16 cellular contexts compared by ENCODE assay signal in the genomic region with DNA sequence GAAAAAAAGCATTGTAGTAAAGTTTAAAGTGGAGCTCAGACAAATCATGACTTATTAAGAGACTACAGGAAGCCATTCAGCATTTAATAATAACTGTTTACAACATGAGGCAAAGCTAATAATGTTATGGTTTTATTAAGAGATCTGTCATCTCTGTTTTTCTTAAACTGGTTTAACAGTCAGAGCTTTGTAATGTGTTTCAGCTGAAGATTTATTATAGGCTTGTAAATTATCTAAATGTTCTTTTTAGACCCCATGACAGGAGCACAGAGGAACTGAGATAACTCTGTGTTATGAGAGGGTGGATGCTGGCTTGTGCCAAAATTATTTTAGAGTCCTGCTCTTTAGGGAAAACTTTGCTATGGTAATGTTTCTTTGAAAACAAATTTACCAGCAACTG.
"Had no signal": no experiment of that assay in that cellular context is flagged by ENCODE, and none has a peak within 500 bp of the region (broad histone marks: within the 10 kb centered on the region; RNA-seq: fewer than 3 reads in every experiment).

No MANE protein-coding gene starts in this region.

- H3K4me3 ChIP-seq: cardiac muscle cell, lower lobe of right lung, skin epidermis, transverse colon had no signal

- DNase-seq: activated CD4-positive, alpha-beta T cell treated with anti-CD3 and anti-CD28 coated beads, Interleukin-2, amount 50 U/mL, for 48 hours; activated CD4-positive, CD25-positive, alpha-beta regulatory T cell treated with anti-CD3 and anti-CD28 coated beads, Interleukin-2, amount 50 U/mL, for 72 hours; activated naive CD4-positive, alpha-beta T cell treated with anti-CD3 and anti-CD28 coated beads, Interleukin-2, amount 10 ng/mL, durations not matched to agents 7 days and 5 days; activated T-cell treated with anti-CD3 and anti-CD28 coated beads, Interleukin-2, amount 50 U/mL, for 1 hour; kidney glomerular epithelial cell; lower lobe of right lung; stimulated activated CD4-positive, alpha-beta T cell treated with anti-CD3 and anti-CD28 coated beads, Interleukin-15, amount 100 ng/mL, for 24 hours; stimulated activated CD4-positive, alpha-beta T cell treated with anti-CD3 and anti-CD28 coated beads, Interleukin-4, amount 100 ng/mL, for 24 hours; stimulated activated naive CD4-positive, alpha-beta T cell treated with Interleukin-2 at 50 U/mL for 16 hours; substantia nigra; T-helper 1 cell; T1000; transverse colon had no signal

- H3K36me3 ChIP-seq: cardiac muscle cell, lower lobe of right lung, transverse colon had no signal

- H3K27me3 ChIP-seq: cardiac muscle cell, transverse colon had no signal

- H3K4me1 ChIP-seq: lower lobe of right lung, parathyroid adenoma had no signal

- H3K27ac ChIP-seq: lower lobe of right lung, parathyroid adenoma, skin epidermis, transverse colon had no signal

- H3K9me3 ChIP-seq: lower lobe of right lung, transverse colon had no signal
